In genomic region chrX:134957836-134958235, GRCh38 we compare ENCODE assay signal across 38 cellular contexts. TPM values are rescaled to one million over a fixed set of nuclear protein-coding genes. Genes with fewer than 3 reads are reported as not detected.
DNase-seq lines count a peak whose midpoint lies in the region; ATAC-seq, FAIRE-seq and TF ChIP-seq lines count a peak whose summit lies in the region.
"Had no signal": no experiment of that assay in that cellular context is flagged by ENCODE, and none has a peak within 500 bp of the region (broad histone marks: within the 10 kb centered on the region; RNA-seq: fewer than 3 reads in every experiment).

No MANE protein-coding gene starts in this region.

- H3K27me3 ChIP-seq in SK-N-SH (ENCODE audit: insufficient read depth), result peaks cover 9% of the 10 kb centered on the region; the same call in 1 of the 2 replicates
- H3K27me3 ChIP-seq in astrocyte (ENCODE audit: insufficient read depth, low read length), result no peaks in the 10 kb centered on the region
- peaks cover 3 to 4% of the 10 kb centered on the region in 2 experiments; a peak in 2 of 5 replicates for H3K27me3 ChIP-seq in K562 (ENCODE audit: control insufficient read depth in 2 of 2, insufficient read depth in 2 of 2, low read length in 2 of 2)

- no peak for TF ChIP-seq RAD21 in SK-N-SH (IDR thresholded peaks at IDR 0.05; ENCODE audit: low read length)
- no peak for TF ChIP-seq RAD21 in K562 (CRISPR knock-in tag; conservative IDR thresholded peaks at IDR 0.05 in 1 of 2, IDR thresholded peaks at IDR 0.05 in 1 of 2)

- no peaks in the 10 kb centered on the region for H3K9me3 ChIP-seq in SK-N-SH
- H3K9me3 ChIP-seq in HEK293 (ENCODE audit: control insufficient read depth, insufficient read depth, low read depth, low read length), result no peaks in the 10 kb centered on the region
- no peaks in the 10 kb centered on the region for H3K9me3 ChIP-seq in astrocyte (ENCODE audit: insufficient read depth, low read depth, low read length)
- H3K9me3 ChIP-seq in K562 (replicated peaks; ENCODE audit: control insufficient read depth, insufficient read depth, low read depth, low read length), result no peaks in the 10 kb centered on the region
- H3K9me3 ChIP-seq: A549, BE2C, BLaER1, Caco-2 had no signal

- no peaks in the 10 kb centered on the region for H4K20me1 ChIP-seq in SK-N-SH (ENCODE audit: insufficient read depth)
- no peaks in the 10 kb centered on the region for H4K20me1 ChIP-seq in astrocyte (ENCODE audit: insufficient read depth, low read length)
- no peaks in the 10 kb centered on the region for H4K20me1 ChIP-seq in K562 (replicated peaks; ENCODE audit: control insufficient read depth, insufficient read depth, low read length)
- H4K20me1 ChIP-seq: BLaER1 had no signal

- 41% methylated on average over 1 of the region's 1 CpG for WGBS in SK-N-SH (ENCODE audit: low lambda C conversion rate)
- 0% methylated on average over 1 of the region's 1 CpG for WGBS in K562 (ENCODE audit: insufficient coverage, low coverage, missing lambda C conversion rate)

- no peaks in the 10 kb centered on the region for H3K79me2 ChIP-seq in SK-N-SH (ENCODE audit: insufficient read depth)
- H3K79me2 ChIP-seq in astrocyte (ENCODE audit: insufficient read depth, low read length), result no peaks in the 10 kb centered on the region
- H3K79me2 ChIP-seq in K562 (ENCODE audit: control insufficient read depth, insufficient read depth, low read length), result no peaks in the 10 kb centered on the region

- POLR2A ChIA-PET in SK-N-SH (lab: Yijun Ruan, JAX), result no interaction called here
- POLR2A ChIA-PET in HEK293 (lab: Yijun Ruan, JAX), result no interaction called here
- POLR2A ChIA-PET in K562 (lab: Yijun Ruan, JAX), result no interaction called here

- no peaks in the 10 kb centered on the region for H3F3A ChIP-seq in SK-N-SH (replicated peaks; ENCODE audit: insufficient read depth)

- H3K36me3 Mint-ChIP-seq in astrocyte (ENCODE audit: low read depth, unreplicated experiment), result no peaks in the 10 kb centered on the region
- H3K36me3 Mint-ChIP-seq: CD14-positive monocyte; CD4-positive, alpha-beta memory T cell; CD4-positive, CD25-positive, alpha-beta regulatory T cell; CD8-positive, alpha-beta memory T cell; CD8-positive, alpha-beta T cell had no signal

- TF ChIP-seq CTCF in SK-N-SH (IDR thresholded peaks at IDR 0.05) (no peak), HEK293 (tag by site-specific recombination; IDR thresholded peaks at IDR 0.05) (no peak), astrocyte (IDR thresholded peaks at IDR 0.05; ENCODE audit: insufficient read depth, low read depth, low read length) (no peak), K562 (IDR thresholded peaks at IDR 0.05 in 2 of 3, conservative IDR thresholded peaks at IDR 0.05 in 1 of 3; ENCODE audit: insufficient read depth in 2 of 3, low read depth in 1 of 3, low read length in 3 of 3) (no peak)

- H3K9me1 ChIP-seq in K562 (ENCODE audit: control insufficient read depth, insufficient read depth, low read length), result no peaks in the 10 kb centered on the region

- no peak for TF ChIP-seq POLR2A in K562 (conservative IDR thresholded peaks at IDR 0.05)

- intact Hi-C loops in K562 (cut with micrococcal nuclease), result no loop called here

- no peaks in the 10 kb centered on the region for H3K36me3 ChIP-seq in SK-N-SH (replicated peaks in 1 of 2; ENCODE audit: control insufficient read depth in 1 of 2, insufficient read depth in 2 of 2, low read length in 1 of 2)
- no peaks in the 10 kb centered on the region for H3K36me3 ChIP-seq in HEK293 (ENCODE audit: control insufficient read depth in 2 of 2, insufficient read depth in 1 of 2, low read length in 2 of 2)
- no peaks in the 10 kb centered on the region for H3K36me3 ChIP-seq in astrocyte (ENCODE audit: insufficient read depth, low read length)
- no peaks in the 10 kb centered on the region for H3K36me3 ChIP-seq in K562 (ENCODE audit: control insufficient read depth, insufficient read depth, low read length)
- H3K36me3 ChIP-seq: BE2C; BLaER1; BLaER1 treated with 17β-estradiol and CSF1 and Interleukin-3, amounts not matched to agents 10 nM and 100 nM had no signal

- H3K9ac ChIP-seq in SK-N-SH (no peak overlapping the region), astrocyte (ENCODE audit: low read length) (no peak overlapping the region), K562 (ENCODE audit: insufficient read depth in 1 of 2, low read depth in 2 of 2, low read length in 2 of 2) (no peak overlapping the region)
- H3K9ac ChIP-seq: BLaER1; BLaER1 treated with 17β-estradiol and CSF1 and Interleukin-3, amounts not matched to agents 10 nM and 100 nM had no signal

- no peaks in the 10 kb centered on the region for H3K9me2 ChIP-seq in SK-N-SH

- H3K27ac Mint-ChIP-seq in astrocyte (ENCODE audit: unreplicated experiment), result no peak overlapping the region
- H3K27ac Mint-ChIP-seq: B cell; CD14-positive monocyte; CD4-positive, alpha-beta memory T cell; CD4-positive, alpha-beta T cell; CD4-positive, CD25-positive, alpha-beta regulatory T cell; CD8-positive, alpha-beta memory T cell; CD8-positive, alpha-beta T cell had no signal

- no peak for DNase-seq in SK-N-SH
- DNase-seq in astrocyte (ENCODE audit: low read depth), result no peak
- no peak for DNase-seq in K562 (ENCODE audit: extremely low read depth in 1 of 4, low spot score in 3 of 4)
- no peak for DNase-seq in stimulated activated naive CD8-positive, alpha-beta T cell treated with anti-CD3 and anti-CD28 coated beads, Interleukin-15, Interleukin-2, amounts not matched to agents 100 U/mL and 50 U/mL, for 24 hours
- no peak for DNase-seq in activated T-cell treated with anti-CD3 and anti-CD28 coated beads, Interleukin-2, amount 50 U/mL, for 1 hour
- DNase-seq: 8988T; ACHN; AML-193; BE2C; C1 segment of cervical spinal cord; Caco-2; Calu3; CD4-positive, alpha-beta memory T cell; CD4-positive, alpha-beta T cell; CD4-positive, CD25-positive, alpha-beta regulatory T cell; CD8-positive, alpha-beta memory T cell; CD8-positive, alpha-beta T cell; COR-L47; DMS 273 treated with DMSO at 0.1 percent for 48 hours; DMS153; DMS53; DMS79; DMS79 treated with DMSO at 0.1 percent for 48 hours; DND-41; EL had no signal

- TF ChIP-seq EP300 in SK-N-SH (IDR thresholded peaks at IDR 0.05; ENCODE audit: borderline replicate concordance in 1 of 2, low read depth in 1 of 2, low read length in 1 of 2) (no peak), K562 (IDR thresholded peaks at IDR 0.05; ENCODE audit: low read length) (no peak)

- FAIRE-seq in astrocyte (lab: Jason Lieb, UNC), result peak; percentile 26
- no peak for FAIRE-seq in K562 (lab: Jason Lieb, UNC)
- FAIRE-seq: A204.1, A549, D721Med had no signal

- H3K4me1 ChIP-seq in SK-N-SH (ENCODE audit: control insufficient read depth in 1 of 2, insufficient read depth in 2 of 2, low read depth in 1 of 2, low read length in 1 of 2), result no peaks in the 10 kb centered on the region
- no peaks in the 10 kb centered on the region for H3K4me1 ChIP-seq in HEK293 (ENCODE audit: control insufficient read depth, insufficient read depth, low read length)
- H3K4me1 ChIP-seq in astrocyte (ENCODE audit: insufficient read depth, low read length), result no peaks in the 10 kb centered on the region
- H3K4me1 ChIP-seq in K562 (replicated peaks in 1 of 2; ENCODE audit: control insufficient read depth in 2 of 2, insufficient read depth in 2 of 2, low read length in 2 of 2), result no peaks in the 10 kb centered on the region
- H3K4me1 ChIP-seq: A549, BE2C, BLaER1, Caco-2 had no signal

- H2AFZ ChIP-seq in SK-N-SH (ENCODE audit: low read depth), result no peak overlapping the region
- no peak overlapping the region for H2AFZ ChIP-seq in astrocyte (ENCODE audit: low read depth, low read length)
- no peak overlapping the region for H2AFZ ChIP-seq in K562 (ENCODE audit: low read depth, low read length)

- peaks cover 2% of the 10 kb centered on the region for H3K4me1 Mint-ChIP-seq in astrocyte (ENCODE audit: low read depth, unreplicated experiment)
- H3K4me1 Mint-ChIP-seq: B cell; CD4-positive, CD25-positive, alpha-beta regulatory T cell; CD8-positive, alpha-beta memory T cell had no signal

- H3K27ac ChIP-seq in SK-N-SH (ENCODE audit: low read depth in 2 of 2, low read length in 1 of 2) (no peak overlapping the region), HEK293 (ENCODE audit: extremely low read depth, low read depth, low read length) (no peak overlapping the region), astrocyte (ENCODE audit: low read depth, low read length) (no peak overlapping the region), K562 (ENCODE audit: extremely low read depth, low read depth, low read length) (no peak overlapping the region)
- H3K27ac ChIP-seq: 22Rv1; A549; BLaER1; BLaER1 treated with 17β-estradiol and CSF1 and Interleukin-3, amounts not matched to agents 10 nM and 100 nM; C4-2B had no signal

- H3K9me3 Mint-ChIP-seq in astrocyte (ENCODE audit: unreplicated experiment), result no peaks in the 10 kb centered on the region
- H3K9me3 Mint-ChIP-seq: CD4-positive, alpha-beta T cell; CD4-positive, CD25-positive, alpha-beta regulatory T cell; CD8-positive, alpha-beta memory T cell; CD8-positive, alpha-beta T cell had no signal

- BruUV-seq in K562 (replicated peaks; lab: Mats Ljungman, UMichigan), result no TSS peak

- no peak overlapping the region for H3K4me3 Mint-ChIP-seq in astrocyte (ENCODE audit: unreplicated experiment)
- H3K4me3 Mint-ChIP-seq: B cell; CD14-positive monocyte; CD4-positive, alpha-beta memory T cell; CD4-positive, alpha-beta T cell; CD4-positive, CD25-positive, alpha-beta regulatory T cell; CD8-positive, alpha-beta memory T cell; CD8-positive, alpha-beta T cell had no signal

- H3K4me2 ChIP-seq in SK-N-SH, result no peak overlapping the region
- no peak overlapping the region for H3K4me2 ChIP-seq in astrocyte (ENCODE audit: low read length)
- no peak overlapping the region for H3K4me2 ChIP-seq in K562 (ENCODE audit: insufficient read depth, low read length)
- H3K4me2 ChIP-seq: A549; BLaER1; BLaER1 treated with 17β-estradiol and CSF1 and Interleukin-3, amounts not matched to agents 10 nM and 100 nM had no signal

- ATAC-seq in SK-N-SH treated with all-trans-retinoic acid at 6 μM for 48 hours (no peak), K562 (no peak), HG02610 (IDR thresholded peaks at IDR 0.05; ENCODE audit: unreplicated experiment) (no peak)
- ATAC-seq in stimulated activated naive CD8-positive, alpha-beta T cell treated with anti-CD3 and anti-CD28 coated beads, Interleukin-15, Interleukin-2, amounts not matched to agents 100 U/mL and 50 U/mL, for 24 hours, result no peak
- ATAC-seq: A549; CD8-positive, alpha-beta T cell had no signal

- CTCF ChIA-PET in SK-N-SH (lab: Yijun Ruan, JAX), result no interaction called here
- CTCF ChIA-PET in HEK293 (lab: Yijun Ruan, JAX), result no interaction called here
- CTCF ChIA-PET in K562 (lab: Yijun Ruan, JAX; ENCODE audit: low intra/inter-chr PET ratio), result no interaction called here

- H3K4me3 ChIP-seq in SK-N-SH (ENCODE audit: low read depth in 2 of 2, low read length in 1 of 2) (no peak overlapping the region), HEK293 (ENCODE audit: low read depth, low read length) (no peak overlapping the region), astrocyte (ENCODE audit: insufficient read depth, low read depth, low read length) (no peak overlapping the region), K562 (no peak overlapping the region)
- H3K4me3 ChIP-seq: A549; BLaER1; BLaER1 treated with 17β-estradiol and CSF1 and Interleukin-3, amounts not matched to agents 10 nM and 100 nM had no signal

- in situ Hi-C loops in K562 (cut with MboI), result no loop called here

- H3K27me3 Mint-ChIP-seq in astrocyte (ENCODE audit: low read depth, unreplicated experiment), result no peaks in the 10 kb centered on the region
- H3K27me3 Mint-ChIP-seq: CD4-positive, CD25-positive, alpha-beta regulatory T cell had no signal

RNA-seq across cellular contexts. Expression of gene SMIM10, which starts 33.0 kb away (rescaled TPM):
- 2.4 and 3.2 TPM in 2 replicates for polyA plus RNA-seq in SK-N-SH (2012; rRNA removed)
- 3.3 and 3.7 TPM in 2 replicates for polyA plus RNA-seq in SK-N-SH (2012; cell fraction: cytosol; rRNA removed)
- polyA plus RNA-seq in SK-N-SH (2012; cell fraction: nucleus; rRNA removed), result 1.2 and 1.5 TPM in 2 replicates
- total RNA-seq in astrocyte, result 1.2 and 1.3 TPM in 2 replicates
- 0.81 and 3.7 TPM in 2 replicates for total RNA-seq in K562 (2011; cell fraction: chromatin; rRNA removed; ENCODE audit: low replicate concordance)
- total RNA-seq in K562 (2011; cell fraction: nucleolus; rRNA removed), result 1.2 and 2.9 TPM in 2 replicates
- total RNA-seq in K562 (2011; cell fraction: nucleoplasm; rRNA removed), result 2.5 and 2.7 TPM in 2 replicates
- 16.4 and 18.2 TPM in 2 replicates for total RNA-seq in K562 (2014; rRNA removed)
- 16.8 and 17.5 TPM in 2 replicates for total RNA-seq in K562 (2014; rRNA removed; fragmentation: Illumina TruSeq; extraction: Trizol)
- 21.6 and 25.3 TPM in 2 replicates for total RNA-seq in K562 (2015; rRNA removed; fragmentation: Illumina TruSeq; extraction: Trizol)
- total RNA-seq in K562 (2021), result 8.3 and 8.5 TPM in 2 replicates
- 4.8 and 11.0 TPM in 2 replicates for polyA plus RNA-seq in K562 (2011; rRNA removed)
- polyA plus RNA-seq in K562 (2011; cell fraction: cytosol; rRNA removed), result 6.9 and 21.5 TPM in 2 replicates
- 3.3 and 6.6 TPM in 2 replicates for polyA plus RNA-seq in K562 (2011; cell fraction: nucleus; rRNA removed)
- 19.4 and 20.5 TPM in 2 replicates for polyA plus RNA-seq in K562 (2012)
- polyA plus RNA-seq in K562 (2014; fragmentation: Illumina TruSeq; extraction: Trizol), result 16.0 and 21.9 TPM in 2 replicates
- 1 to 10 TPM; 2.1 to 4.2 TPM for polyA plus RNA-seq in K562 (2014; fragmentation: Nextera tagmentation; extraction: Ambion mirVana)
- polyA plus RNA-seq in K562 (2014; rRNA removed), result 21.8 and 23.0 TPM in 2 replicates
- polyA minus RNA-seq in K562 (2011; rRNA and poly(A)+ RNA removed), result 1.5 and 2.9 TPM in 2 replicates
- 1.5 and 2.3 TPM in 2 replicates for polyA minus RNA-seq in K562 (2011; cell fraction: cytosol; rRNA and poly(A)+ RNA removed)
- 1.3 TPM in 2 replicates for polyA minus RNA-seq in K562 (2011; cell fraction: nucleus; rRNA and poly(A)+ RNA removed)
- total RNA-seq: A673; CD4-positive, alpha-beta memory T cell; CD4-positive, alpha-beta T cell; CD4-positive, CD25-positive, alpha-beta regulatory T cell; CD8-positive, alpha-beta T cell had no signal
- polyA plus RNA-seq: CD4-positive, alpha-beta memory T cell; CD4-positive, CD25-positive, alpha-beta regulatory T cell had no signal

RNA-seq across cellular contexts. Expression of gene MOSPD1, which starts 42.8 kb away (rescaled TPM):
- 7.5 and 12.1 TPM in 2 replicates for polyA plus RNA-seq in SK-N-SH (2012; rRNA removed)
- polyA plus RNA-seq in SK-N-SH (2012; cell fraction: cytosol; rRNA removed), result 16.1 and 20.9 TPM in 2 replicates
- polyA plus RNA-seq in SK-N-SH (2012; cell fraction: nucleus; rRNA removed), result 3.2 and 9.5 TPM in 2 replicates
- 47.9 and 60.4 TPM in 2 replicates for total RNA-seq in astrocyte
- total RNA-seq in K562 (2011; cell fraction: chromatin; rRNA removed; ENCODE audit: low replicate concordance), result 2.1 and 8.5 TPM in 2 replicates
- total RNA-seq in K562 (2011; cell fraction: nucleolus; rRNA removed), result 1.2 and 1.4 TPM in 2 replicates
- total RNA-seq in K562 (2011; cell fraction: nucleoplasm; rRNA removed), result 1.9 and 2.7 TPM in 2 replicates
- total RNA-seq in K562 (2014; rRNA removed), result 3.5 and 3.6 TPM in 2 replicates
- 9.6 and 11.2 TPM in 2 replicates for total RNA-seq in K562 (2014; rRNA removed; fragmentation: Illumina TruSeq; extraction: Trizol)
- 7.4 and 7.8 TPM in 2 replicates for total RNA-seq in K562 (2015; rRNA removed; fragmentation: Illumina TruSeq; extraction: Trizol)
- total RNA-seq in K562 (2021), result 6.1 and 6.9 TPM in 2 replicates
- 2.9 and 5.1 TPM in 2 replicates for polyA plus RNA-seq in K562 (2011; rRNA removed)
- polyA plus RNA-seq in K562 (2011; cell fraction: cytosol; rRNA removed), result 0.46 and 2.3 TPM in 2 replicates
- polyA plus RNA-seq in K562 (2011; cell fraction: nucleus; rRNA removed), result 0.51 and 1.2 TPM in 2 replicates
- 5.0 and 14.5 TPM in 2 replicates for polyA plus RNA-seq in K562 (2012)
- polyA plus RNA-seq in K562 (2014; fragmentation: Illumina TruSeq; extraction: Trizol), result 5.2 and 7.3 TPM in 2 replicates
- 10 to 100 TPM; 14.6 to 17.0 TPM for polyA plus RNA-seq in K562 (2014; fragmentation: Nextera tagmentation; extraction: Ambion mirVana)
- 2.6 and 5.4 TPM in 2 replicates for polyA plus RNA-seq in K562 (2014; rRNA removed)
- 9.7 and 10.8 TPM in 2 replicates for polyA minus RNA-seq in K562 (2011; rRNA and poly(A)+ RNA removed)
- polyA minus RNA-seq in K562 (2011; cell fraction: cytosol; rRNA and poly(A)+ RNA removed), result 2.1 and 2.5 TPM in 2 replicates
- 0.27 and 1.8 TPM in 2 replicates for polyA minus RNA-seq in K562 (2011; cell fraction: nucleus; rRNA and poly(A)+ RNA removed)
